14 cellular contexts compared by ENCODE assay signal in the genomic region with DNA sequence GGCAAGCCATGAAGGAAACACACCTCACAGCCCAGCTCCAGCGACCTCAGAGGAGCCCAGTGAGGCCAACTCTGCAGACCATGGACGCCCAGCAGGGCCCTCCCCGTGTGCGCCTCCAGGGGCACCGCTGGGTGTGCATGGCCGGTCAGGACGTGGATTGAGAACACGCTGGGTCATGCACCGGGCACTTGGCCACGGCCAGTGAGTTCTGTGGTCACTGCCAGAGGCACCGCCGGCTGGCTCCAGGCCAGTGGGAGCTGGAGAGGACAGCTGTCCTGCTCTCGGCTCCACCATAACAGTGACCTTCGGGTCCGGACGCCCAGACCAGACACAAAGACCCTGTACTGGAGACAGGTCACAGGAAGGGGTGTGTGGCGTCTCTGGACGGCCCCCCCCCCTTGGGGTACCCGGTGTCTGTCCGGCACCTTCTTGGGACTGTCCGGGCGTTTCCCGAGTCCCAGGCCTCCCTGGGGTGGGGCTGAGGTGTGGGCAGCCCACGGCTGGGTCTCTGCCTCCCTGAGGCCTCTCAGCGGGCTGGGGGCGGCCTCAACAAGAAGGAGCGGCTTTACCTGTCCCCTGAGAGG. TPM values are rescaled to one million over a fixed set of nuclear protein-coding genes. Genes with fewer than 3 reads are reported as not detected.
A peak's percentile ranks its signal among the peaks of the same experiment; 100 is the strongest.
DNase-seq lines count a peak whose midpoint lies in the region; FAIRE-seq and TF ChIP-seq lines count a peak whose summit lies in the region.
"Had no signal": no experiment of that assay in that cellular context is flagged by ENCODE, and none has a peak within 500 bp of the region (broad histone marks: within the 10 kb centered on the region; RNA-seq: fewer than 3 reads in every experiment).

No MANE protein-coding gene starts in this region.

- no peaks in the 10 kb centered on the region for H3K79me1 ChIP-seq in mesenchymal stem cell (replicated peaks; ENCODE audit: low read length, poor library complexity, severe bottlenecking)

- no peak for TF ChIP-seq EP300 in sigmoid colon (IDR thresholded peaks at IDR 0.05)

- H4K8ac ChIP-seq in mesenchymal stem cell (ENCODE audit: low read length), result no peak overlapping the region

- H2BK15ac ChIP-seq in mesenchymal stem cell (ENCODE audit: low read depth, poor library complexity, severe bottlenecking), result no peak overlapping the region

- TF ChIP-seq POLR2A in sigmoid colon (IDR thresholded peaks at IDR 0.05), result no peak

- peaks cover 8% of the 10 kb centered on the region for H3K27me3 Mint-ChIP-seq in endothelial cell (ENCODE audit: unreplicated experiment)

- WGBS in sigmoid colon, 2 donors, result 41 to 66% methylated on average over 27 of the region's 27 CpGs
- WGBS in small intestine, 3 donors, result 54 to 64% (median 55%) methylated on average over 27 of the region's 27 CpGs
- WGBS in mesenchymal stem cell, result 69% methylated on average over 27 of the region's 27 CpGs

- no peaks in the 10 kb centered on the region for H3K4me1 Mint-ChIP-seq in endothelial cell (ENCODE audit: unreplicated experiment)
- H3K4me1 Mint-ChIP-seq: activated CD4-positive, alpha-beta T cell treated with anti-CD3 and anti-CD28 coated beads, Interleukin-2, amount 10 ng/mL, durations not matched to agents 7 days and 5 days had no signal

- H3K4me2 ChIP-seq in mesenchymal stem cell (ENCODE audit: low read length, poor library complexity, severe bottlenecking), result no peak overlapping the region

- no peak overlapping the region for H4K91ac ChIP-seq in mesenchymal stem cell (ENCODE audit: low read length)

- no peak overlapping the region for H2BK12ac ChIP-seq in mesenchymal stem cell (ENCODE audit: low read length in 2 of 2)

- TF ChIP-seq CTCF in cardiac fibroblast (IDR thresholded peaks at IDR 0.05; ENCODE audit: low read depth, low read length) (peak; percentile 1), sigmoid colon (IDR thresholded peaks at IDR 0.05) (no peak), endothelial cell (IDR thresholded peaks at IDR 0.05; ENCODE audit: unreplicated experiment) (no peak)

- H3K4me3 Mint-ChIP-seq in endothelial cell (ENCODE audit: unreplicated experiment), result no peak overlapping the region
- H3K4me3 Mint-ChIP-seq: activated CD4-positive, alpha-beta T cell treated with anti-CD3 and anti-CD28 coated beads, Interleukin-2, amount 10 ng/mL, durations not matched to agents 7 days and 5 days; activated naive CD4-positive, alpha-beta T cell treated with anti-CD3 and anti-CD28 coated beads for 36 hours had no signal

- no peak for FAIRE-seq in small intestine (lab: Jason Lieb, UNC)
- FAIRE-seq: keratinocyte had no signal

- no peaks in the 10 kb centered on the region for H3K9me3 ChIP-seq in sigmoid colon
- H3K9me3 ChIP-seq in small intestine (ENCODE audit: control insufficient read depth, low read depth), result no peaks in the 10 kb centered on the region
- peaks cover 4% of the 10 kb centered on the region for H3K9me3 ChIP-seq in mesenchymal stem cell (ENCODE audit: control insufficient read depth, low read length)
- H3K9me3 ChIP-seq: neutrophil had no signal

- no peak overlapping the region for H2AFZ ChIP-seq in mesenchymal stem cell (ENCODE audit: low read depth, low read length)

- peaks cover 0 to 12% (median 0%) of the 10 kb centered on the region in 4 donors for H3K4me1 ChIP-seq in sigmoid colon
- H3K4me1 ChIP-seq in small intestine (ENCODE audit: control insufficient read depth in 2 of 2, insufficient read depth in 1 of 2, low read depth in 1 of 2, low read length in 1 of 2), result no peaks in the 10 kb centered on the region
- peaks cover 10% of the 10 kb centered on the region for H3K4me1 ChIP-seq in mesenchymal stem cell (ENCODE audit: control insufficient read depth, insufficient read depth, low read depth, low read length)

- no peak overlapping the region for H3K4me3 ChIP-seq in H7 (ENCODE audit: insufficient read depth, low read depth, low read length)
- no peak overlapping the region for H3K4me3 ChIP-seq in cardiac fibroblast (replicated peaks in 1 of 2; ENCODE audit: low read depth in 2 of 2, low read length in 2 of 2)
- no peak overlapping the region for H3K4me3 ChIP-seq in sigmoid colon
- no peak overlapping the region for H3K4me3 ChIP-seq in small intestine (ENCODE audit: low read depth in 1 of 2, low read length in 2 of 2)
- H3K4me3 ChIP-seq in mesenchymal stem cell (ENCODE audit: insufficient read depth in 1 of 2, low read depth in 1 of 2, low read length in 2 of 2), result no peak overlapping the region

- H3K4ac ChIP-seq in mesenchymal stem cell (ENCODE audit: low read depth in 1 of 2, low read length in 2 of 2), result no peak overlapping the region

- H3K23ac ChIP-seq in mesenchymal stem cell (ENCODE audit: low read length in 2 of 2), result no peak overlapping the region

- no peak overlapping the region for H2BK120ac ChIP-seq in mesenchymal stem cell (ENCODE audit: low read depth, low read length)

- H2AK5ac ChIP-seq in mesenchymal stem cell (ENCODE audit: low read length, severe bottlenecking), result no peak overlapping the region

- DNase-seq in H7, result peak; percentile 78
- DNase-seq in cardiac fibroblast (ENCODE audit: low read depth in 2 of 2), result no peak
- DNase-seq in kidney tubule cell (ENCODE audit: low spot score), result peak; percentile 47
- DNase-seq in sigmoid colon, result peak; percentile 64
- no peak for DNase-seq in endothelial cell (ENCODE audit: low spot score)
- no peak for DNase-seq in DMS 273 (lab: John Stamatoyannopoulos, UW; ENCODE audit: unreplicated experiment)
- no peak for DNase-seq in small intestine
- DNase-seq in mesenchymal stem cell, result no peak
- DNase-seq: T-helper 2 cell had no signal

- H3K27ac ChIP-seq in sigmoid colon (no peak overlapping the region), small intestine (ENCODE audit: low read depth in 1 of 2, low read length in 1 of 2) (no peak overlapping the region), mesenchymal stem cell (ENCODE audit: low read length, poor library complexity, severe bottlenecking) (no peak overlapping the region)
- H3K27ac ChIP-seq: neutrophil had no signal

- no peak overlapping the region for H2BK5ac ChIP-seq in mesenchymal stem cell (ENCODE audit: low read depth, low read length, poor library complexity, severe bottlenecking)

- intact Hi-C loops in sigmoid colon (cut with DNase I), result no loop called here

- H3K36me3 ChIP-seq in H7 (replicated peaks; ENCODE audit: control insufficient read depth, insufficient read depth, low read length), result no peaks in the 10 kb centered on the region
- H3K36me3 ChIP-seq in sigmoid colon, result no peaks in the 10 kb centered on the region
- H3K36me3 ChIP-seq in small intestine (ENCODE audit: control insufficient read depth in 2 of 2, insufficient read depth in 2 of 2, low read length in 2 of 2), result no peaks in the 10 kb centered on the region
- H3K36me3 ChIP-seq in mesenchymal stem cell (ENCODE audit: control insufficient read depth in 1 of 2, insufficient read depth in 2 of 2, low read depth in 1 of 2, low read length in 2 of 2), result no peaks in the 10 kb centered on the region
- H3K36me3 ChIP-seq: neutrophil had no signal

- no peak overlapping the region for H3K9ac ChIP-seq in mesenchymal stem cell (ENCODE audit: low read length)

- no peak overlapping the region for H3K18ac ChIP-seq in mesenchymal stem cell (ENCODE audit: low read depth in 1 of 2, low read length in 2 of 2)

- H3K36me3 Mint-ChIP-seq in endothelial cell (ENCODE audit: low read depth, unreplicated experiment), result no peaks in the 10 kb centered on the region

- no peaks in the 10 kb centered on the region for H3K9me3 Mint-ChIP-seq in endothelial cell (ENCODE audit: unreplicated experiment)

- H3K27me3 ChIP-seq in H7 (ENCODE audit: control insufficient read depth, insufficient read depth, low read length), result no peaks in the 10 kb centered on the region
- peaks cover 14 to 53% (median 44%) of the 10 kb centered on the region in 3 donors for H3K27me3 ChIP-seq in sigmoid colon
- peaks cover 0 to under 1% of the 10 kb centered on the region in 2 donors for H3K27me3 ChIP-seq in small intestine (ENCODE audit: control insufficient read depth in 2 of 2, insufficient read depth in 2 of 2, low read length in 2 of 2)
- peaks cover 12 to 68% of the 10 kb centered on the region in 2 experiments for H3K27me3 ChIP-seq in mesenchymal stem cell (ENCODE audit: control insufficient read depth in 1 of 2, insufficient read depth in 1 of 2, low read length in 2 of 2)

- H3K14ac ChIP-seq in mesenchymal stem cell (ENCODE audit: low read length in 2 of 2), result no peak overlapping the region

- no peak overlapping the region for H3K27ac Mint-ChIP-seq in endothelial cell (ENCODE audit: unreplicated experiment)
- H3K27ac Mint-ChIP-seq: activated CD4-positive, alpha-beta T cell treated with anti-CD3 and anti-CD28 coated beads, Interleukin-2, amount 10 ng/mL, durations not matched to agents 7 days and 5 days; activated naive CD4-positive, alpha-beta T cell treated with anti-CD3 and anti-CD28 coated beads for 36 hours had no signal

RNA-seq across cellular contexts. Expression of a gene that starts 50.4 kb away (rescaled TPM):
- 0.26 and 0.38 TPM in 2 replicates for total RNA-seq in H7 (2014; rRNA removed; shearing (Covaris generic))
- total RNA-seq in sigmoid colon (not detected), endothelial cell (ENCODE audit: unreplicated experiment) (not detected)
- polyA plus RNA-seq in sigmoid colon (under 1 TPM in 2 of 3 donors, not detected in 1; 0.01 to 0.60 TPM), small intestine (under 1 TPM in 1 of 3 donors, not detected in 2; 0.07 TPM)
- not detected for polyA plus RNA-seq in mesenchymal stem cell (2013, experiment 1 of 2)
- not detected for polyA plus RNA-seq in mesenchymal stem cell (2013, experiment 2 of 2)
- total RNA-seq: activated CD4-positive, alpha-beta T cell treated with anti-CD3 and anti-CD28 coated beads, Interleukin-2, amount 10 ng/mL, durations not matched to agents 7 days and 5 days; activated naive CD4-positive, alpha-beta T cell treated with anti-CD3 and anti-CD28 coated beads for 36 hours; OCI-LY7 had no signal
- polyA plus RNA-seq: keratinocyte had no signal

Comparison
In these comparisons a context has a peak if more than half of its experiments do, and no peak if none do; other contexts are left out.
1. DNase-seq: peak in H7 (single experiment), kidney tubule cell (single experiment) and sigmoid colon (single experiment); none in cardiac fibroblast (0 of 2), endothelial cell (single experiment), DMS 273 (single experiment), small intestine (single experiment) and mesenchymal stem cell (single experiment).